ENCODE assay signal across 24 cellular contexts in the genomic region with DNA sequence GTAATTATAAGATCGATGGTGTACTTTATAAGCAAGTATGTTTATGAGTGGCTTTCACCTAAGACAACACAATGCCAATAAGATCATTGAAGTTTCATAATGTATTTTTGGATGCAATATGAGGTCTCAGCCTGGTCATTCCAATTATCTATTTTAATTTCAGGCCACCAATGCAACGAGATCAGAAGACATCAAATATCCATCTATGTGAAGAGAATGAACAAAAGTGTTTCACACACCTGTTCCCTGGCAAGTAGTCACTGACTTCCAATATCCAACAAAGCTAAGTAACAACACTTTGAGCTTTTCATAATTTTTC. TPM values are rescaled to one million over a fixed set of nuclear protein-coding genes. Genes with fewer than 3 reads are reported as not detected.
"Had no signal": no experiment of that assay in that cellular context is flagged by ENCODE, and none has a peak within 500 bp of the region (broad histone marks: within the 10 kb centered on the region; RNA-seq: fewer than 3 reads in every experiment).

No MANE protein-coding gene starts in this region.

- H3K4me3 ChIP-seq: breast epithelium, esophagus squamous epithelium, gastrocnemius medialis, pancreas, upper lobe of right lung had no signal

- H3K4me1 Mint-ChIP-seq: activated CD4-positive, alpha-beta T cell treated with anti-CD3 and anti-CD28 coated beads, Interleukin-2, amount 10 ng/mL, durations not matched to agents 7 days and 5 days; activated naive CD8-positive, alpha-beta T cell treated with anti-CD3 and anti-CD28 coated beads for 36 hours had no signal

- H3K27ac ChIP-seq: breast epithelium, esophagus squamous epithelium, gastrocnemius medialis, pancreas, upper lobe of right lung had no signal

- DNase-seq: activated CD4-positive, alpha-beta T cell treated with anti-CD3 and anti-CD28 coated beads, Interleukin-2, amount 10 ng/mL, durations not matched to agents 7 days and 5 days; activated CD8-positive, alpha-beta memory T cell treated with anti-CD3 and anti-CD28 coated beads for 24 hours; activated CD8-positive, alpha-beta memory T cell treated with anti-CD3 and anti-CD28 coated beads, Interleukin-2, amount 50 U/mL, for 4 hours; activated naive CD4-positive, alpha-beta T cell; activated naive CD8-positive, alpha-beta T cell treated with anti-CD3 and anti-CD28 coated beads for 36 hours; activated T-cell treated with anti-CD3 and anti-CD28 coated beads, Interleukin-2, amount 50 U/mL, for 24 hours; esophagus squamous epithelium; gastrocnemius medialis; left ventricle myocardium superior; right cardiac atrium; stimulated activated CD4-positive, alpha-beta T cell treated with anti-CD3 and anti-CD28 coated beads, Interleukin-12 subunit alpha, Interleukin-12 subunit beta, amount 100 ng/mL, for 4 hours; stimulated activated CD4-positive, alpha-beta T cell treated with anti-CD3 and anti-CD28 coated beads, Interleukin-4, amount 100 ng/mL, for 4 hours; stimulated activated naive CD8-positive, alpha-beta T cell treated with anti-CD3 and anti-CD28 coated beads, Interleukin-15, Interleukin-2, amounts not matched to agents 100 U/mL and 50 U/mL, for 24 hours; upper lobe of right lung had no signal

- H3K4me3 Mint-ChIP-seq: activated CD4-positive, alpha-beta T cell treated with anti-CD3 and anti-CD28 coated beads, Interleukin-2, amount 10 ng/mL, durations not matched to agents 7 days and 5 days; activated naive CD8-positive, alpha-beta T cell treated with anti-CD3 and anti-CD28 coated beads for 36 hours; activated T-cell treated with anti-CD3 and anti-CD28 coated beads, Interleukin-2, amount 50 U/mL, for 24 hours; endodermal cell; natural killer cell treated with Interleukin-12 subunit alpha and Interleukin-12 subunit beta and Interleukin-15 and Interleukin-18, amount 100 ng/mL, for 72 hours had no signal

- H3K36me3 ChIP-seq: breast epithelium, esophagus squamous epithelium, gastrocnemius medialis, pancreas, upper lobe of right lung had no signal

- H3K27me3 ChIP-seq: breast epithelium, esophagus squamous epithelium, gastrocnemius medialis, pancreas had no signal

- H3K36me3 Mint-ChIP-seq: activated naive CD8-positive, alpha-beta T cell treated with anti-CD3 and anti-CD28 coated beads for 36 hours; natural killer cell treated with Interleukin-12 subunit alpha and Interleukin-12 subunit beta and Interleukin-15 and Interleukin-18, amount 100 ng/mL, for 72 hours had no signal

- H3K9me3 ChIP-seq: breast epithelium, esophagus squamous epithelium, gastrocnemius medialis, pancreas, upper lobe of right lung had no signal

- H3K4me1 ChIP-seq: breast epithelium, esophagus squamous epithelium, pancreas, upper lobe of right lung had no signal

- ATAC-seq: activated CD4-positive, CD25-positive, alpha-beta regulatory T cell treated with anti-CD3 and anti-CD28 coated beads, Interleukin-2, amount 50 U/mL, for 24 hours; gastrocnemius medialis; natural killer cell treated with Interleukin-12 subunit alpha and Interleukin-12 subunit beta and Interleukin-15 and Interleukin-18, amount 100 ng/mL, for 72 hours; stimulated activated naive CD8-positive, alpha-beta T cell treated with anti-CD3 and anti-CD28 coated beads, Interleukin-15, Interleukin-2, amounts not matched to agents 100 U/mL and 50 U/mL, for 24 hours had no signal

- H3K27ac Mint-ChIP-seq: activated CD4-positive, alpha-beta T cell treated with anti-CD3 and anti-CD28 coated beads, Interleukin-2, amount 10 ng/mL, durations not matched to agents 7 days and 5 days; activated naive CD8-positive, alpha-beta T cell treated with anti-CD3 and anti-CD28 coated beads for 36 hours; activated T-cell treated with anti-CD3 and anti-CD28 coated beads, Interleukin-2, amount 50 U/mL, for 24 hours; activated T-helper 2 cell treated with anti-CD3 and anti-CD28 coated beads, Interferon-gamma antibody, Interleukin-2, Interleukin-4, amounts not matched to agents 10 μg/mL and 5 μg/mL and 100 μg/mL, durations not matched to agents 14 hours and 24 hours and 36 hours; natural killer cell treated with Interleukin-12 subunit alpha and Interleukin-12 subunit beta and Interleukin-15 and Interleukin-18, amount 100 ng/mL, for 72 hours had no signal

- H3K9me3 Mint-ChIP-seq: activated CD4-positive, alpha-beta T cell treated with anti-CD3 and anti-CD28 coated beads, Interleukin-2, amount 10 ng/mL, durations not matched to agents 7 days and 5 days; activated naive CD8-positive, alpha-beta T cell treated with anti-CD3 and anti-CD28 coated beads for 36 hours; activated T-cell treated with anti-CD3 and anti-CD28 coated beads, Interleukin-2, amount 50 U/mL, for 24 hours; activated T-helper 2 cell treated with anti-CD3 and anti-CD28 coated beads, Interferon-gamma antibody, Interleukin-2, Interleukin-4, amounts not matched to agents 10 μg/mL and 5 μg/mL and 100 μg/mL, durations not matched to agents 14 hours and 24 hours and 36 hours; endodermal cell; natural killer cell treated with Interleukin-12 subunit alpha and Interleukin-12 subunit beta and Interleukin-15 and Interleukin-18, amount 100 ng/mL, for 72 hours had no signal

RNA-seq across cellular contexts. Expression of a gene that starts 53.6 kb away (rescaled TPM):
- total RNA-seq: activated CD4-positive, alpha-beta T cell treated with anti-CD3 and anti-CD28 coated beads, Interleukin-2, amount 10 ng/mL, durations not matched to agents 7 days and 5 days; activated naive CD8-positive, alpha-beta T cell treated with anti-CD3 and anti-CD28 coated beads for 36 hours; activated T-helper 2 cell treated with anti-CD3 and anti-CD28 coated beads, Interferon-gamma antibody, Interleukin-2, Interleukin-4, amounts not matched to agents 10 μg/mL and 5 μg/mL and 100 μg/mL, durations not matched to agents 14 hours and 24 hours and 36 hours; astrocyte; breast epithelium; endodermal cell; esophagus squamous epithelium; gastrocnemius medialis; left ventricle myocardium superior; mammary epithelial cell; natural killer cell treated with Interleukin-12 subunit alpha and Interleukin-12 subunit beta and Interleukin-15 and Interleukin-18, amount 100 ng/mL, for 72 hours; pancreas; pulmonary artery endothelial cell; right cardiac atrium; subcutaneous adipose tissue; upper lobe of right lung had no signal
- polyA plus RNA-seq: mammary epithelial cell, pancreas, right cardiac atrium had no signal
